Comparison of ENCODE assay signal across 8 cellular contexts in the genomic region with DNA sequence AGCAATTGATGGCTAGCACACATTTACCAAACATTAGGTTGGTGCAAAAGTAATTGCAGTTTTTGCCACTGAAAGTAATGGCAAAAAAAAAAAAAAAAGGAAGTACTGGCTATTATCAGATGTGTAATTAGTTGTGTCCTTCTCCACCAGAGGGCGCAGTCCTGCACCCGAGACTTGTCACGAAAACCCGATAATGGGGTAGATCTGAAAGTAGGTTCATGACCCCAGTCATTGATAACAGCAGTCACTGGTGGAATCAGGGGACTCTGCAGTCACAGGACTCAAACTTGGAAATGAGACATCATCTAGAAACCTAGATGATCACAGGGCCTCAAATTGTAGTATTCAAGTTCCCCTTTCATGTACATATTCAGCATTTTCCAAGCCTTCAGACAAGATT. TPM values are rescaled to one million over a fixed set of nuclear protein-coding genes. Genes with fewer than 3 reads are reported as not detected.
DNase-seq lines count a peak whose midpoint lies in the region; ATAC-seq and TF ChIP-seq lines count a peak whose summit lies in the region.

No MANE protein-coding gene starts in this region.

- H3K27me3 ChIP-seq in AG04450 (ENCODE audit: control insufficient read depth, insufficient read depth, low read length): no peaks in the 10 kb centered on the region

- peak; percentile 79 for ATAC-seq in GM18502 (IDR thresholded peaks at IDR 0.05; ENCODE audit: poor library complexity, unreplicated experiment)
- peak; percentile 81 for ATAC-seq in HG03378 (IDR thresholded peaks at IDR 0.05; ENCODE audit: unreplicated experiment)
- no peak for ATAC-seq in HG03469 (IDR thresholded peaks at IDR 0.05; ENCODE audit: unreplicated experiment)

- H3K27ac Mint-ChIP-seq in activated T-cell treated with anti-CD3 and anti-CD28 coated beads, Interleukin-2, amount 50 U/mL, for 24 hours: no peak overlapping the region

- peaks cover 6% of the 10 kb centered on the region for H3K4me1 Mint-ChIP-seq in activated T-cell treated with anti-CD3 and anti-CD28 coated beads, Interleukin-2, amount 50 U/mL, for 24 hours (ENCODE audit: low read depth)

- TF ChIP-seq CTCF in AG04450 (IDR thresholded peaks at IDR 0.05; ENCODE audit: low read depth, low read length): peak; percentile 56

- no peak overlapping the region for H3K4me3 ChIP-seq in AG04450 (ENCODE audit: low read depth, low read length)

- no peaks in the 10 kb centered on the region for H3K9me3 ChIP-seq in AG04450 (ENCODE audit: control insufficient read depth, insufficient read depth, low read length)

- H3K27ac ChIP-seq in AG04450 (ENCODE audit: low read depth, low read length): no peak overlapping the region

- DNase-seq in AG04450 (ENCODE audit: low read depth, low spot score): no peak
- peak; percentile 85 for DNase-seq in OCI-M1 (lab: John Stamatoyannopoulos, UW)
- peak; percentile 48 for DNase-seq in activated T-cell treated with anti-CD3 and anti-CD28 coated beads, Interleukin-2, amount 50 U/mL, for 24 hours
- peak; percentile 37 for DNase-seq in globus pallidus (ENCODE audit: low spot score)
- peak; percentile 26 for DNase-seq in retina

- peaks cover 14% of the 10 kb centered on the region for H3K27me3 Mint-ChIP-seq in activated T-cell treated with anti-CD3 and anti-CD28 coated beads, Interleukin-2, amount 50 U/mL, for 24 hours

- CTCF ChIA-PET in AG04450 (lab: Charles Lee): interaction anchor here (1.8 to 2.2 kb wide), 2 partner anchors 146 kb away, joined by 13 to 36 read pairs; no protein-coding TSS in a partner anchor

- no peak overlapping the region for H3K4me3 Mint-ChIP-seq in activated T-cell treated with anti-CD3 and anti-CD28 coated beads, Interleukin-2, amount 50 U/mL, for 24 hours

- no peaks in the 10 kb centered on the region for H3K36me3 Mint-ChIP-seq in activated T-cell treated with anti-CD3 and anti-CD28 coated beads, Interleukin-2, amount 50 U/mL, for 24 hours (ENCODE audit: low read depth)

- H3K9me3 Mint-ChIP-seq in activated T-cell treated with anti-CD3 and anti-CD28 coated beads, Interleukin-2, amount 50 U/mL, for 24 hours: no peaks in the 10 kb centered on the region

- POLR2A ChIA-PET in AG04450 (lab: Yijun Ruan, JAX): no interaction called here

RNA-seq across cellular contexts. Expression of a gene that starts 13.1 kb away (rescaled TPM):
- polyA plus RNA-seq in AG04450 (2011; rRNA removed): 45.7 and 62.5 TPM in 2 replicates
- 24.4 and 36.0 TPM in 2 replicates for polyA minus RNA-seq in AG04450 (2011; rRNA and poly(A)+ RNA removed)

RNA-seq across cellular contexts. Expression of a gene that starts 26.8 kb away (rescaled TPM):
- 151 and 202 TPM in 2 replicates for polyA plus RNA-seq in AG04450 (2011; rRNA removed)
- 59.8 and 63.6 TPM in 2 replicates for polyA minus RNA-seq in AG04450 (2011; rRNA and poly(A)+ RNA removed)
